Comparison of ENCODE assay signal across 19 cellular contexts in the genomic region with DNA sequence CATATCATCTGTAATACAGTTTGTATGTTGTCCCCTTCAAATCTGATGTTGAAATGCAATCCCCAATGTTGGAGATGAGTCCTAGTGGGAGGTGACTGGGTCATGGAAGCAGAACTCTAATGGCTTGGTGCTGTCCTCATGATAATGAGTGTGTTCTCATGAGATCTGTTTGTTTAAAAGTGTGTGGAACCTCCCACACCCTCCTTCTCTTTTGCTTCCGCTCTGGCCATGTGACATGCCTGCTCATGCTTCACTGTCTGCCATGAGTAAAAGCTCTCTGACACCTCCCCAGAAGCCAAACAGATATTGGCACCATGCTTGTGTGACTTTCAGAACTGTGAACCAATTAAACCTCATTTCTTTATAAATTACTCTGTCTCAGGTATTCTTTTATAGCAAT.
DNase-seq lines count a peak whose midpoint lies in the region; ATAC-seq, FAIRE-seq and TF ChIP-seq lines count a peak whose summit lies in the region.
"Had no signal": no experiment of that assay in that cellular context is flagged by ENCODE, and none has a peak within 500 bp of the region (broad histone marks: within the 10 kb centered on the region; RNA-seq: fewer than 3 reads in every experiment).

No MANE protein-coding gene starts in this region.

- H3K4me2 ChIP-seq in GM12878 (ENCODE audit: control insufficient read depth, insufficient read depth), result no peak overlapping the region

- BruUV-seq in GM12878 (replicated peaks; lab: Mats Ljungman, UMichigan), result no TSS peak

- no peak overlapping the region for H3K4me3 Mint-ChIP-seq in stimulated activated memory B cell treated with anti-CD40 and anti-IgM and Interleukin-4, amounts not matched to agents 10 μg/mL and 1 μg/mL and 100 μg/mL, for 72 hours
- H3K4me3 Mint-ChIP-seq: CD4-positive, alpha-beta memory T cell; H9; IgD-negative memory B cell had no signal

- H3K4me1 ChIP-seq in GM12878 (ENCODE audit: control insufficient read depth, insufficient read depth, low read length), result peaks cover 6% of the 10 kb centered on the region

- H3K36me3 ChIP-seq in GM12878 (ENCODE audit: control insufficient read depth in 2 of 2, insufficient read depth in 2 of 2, low read length in 1 of 2), result no peaks in the 10 kb centered on the region

- H3K27ac Mint-ChIP-seq in stimulated activated memory B cell treated with anti-CD40 and anti-IgM and Interleukin-4, amounts not matched to agents 10 μg/mL and 1 μg/mL and 100 μg/mL, for 72 hours, result peak overlapping the region; percentile 17
- H3K27ac Mint-ChIP-seq: CD4-positive, alpha-beta memory T cell; H9; IgD-negative memory B cell had no signal

- FAIRE-seq in GM12878 (lab: Jason Lieb, UNC), result no peak
- FAIRE-seq: A204.1, H1 had no signal

- WGBS in GM12878 (ENCODE audit: insufficient coverage, insufficient replicate concordance, low lambda C conversion rate, missing lambda C conversion rate), result 89% methylated on average over 1 of the region's 1 CpG

- no peak overlapping the region for H3K27ac ChIP-seq in GM12878 (ENCODE audit: control insufficient read depth, insufficient read depth)
- H3K27ac ChIP-seq: C4-2B had no signal

- no peak overlapping the region for H3K9ac ChIP-seq in GM12878 (ENCODE audit: control insufficient read depth, insufficient read depth, low read length)

- no peaks in the 10 kb centered on the region for H4K20me1 ChIP-seq in GM12878 (ENCODE audit: control insufficient read depth, insufficient read depth)

- intact Hi-C loops in GM12878 (cut with micrococcal nuclease; ENCODE audit: unreplicated experiment), result loop anchor here (5.0 kb wide), 1 partner anchor 67 kb away; no protein-coding TSS in a partner anchor

- no peak for TF ChIP-seq RAD21 in GM12878 (IDR thresholded peaks at IDR 0.05; ENCODE audit: insufficient read depth, low read depth, low read length)

- TF ChIP-seq POLR2A in GM12878 (IDR thresholded peaks at IDR 0.05; ENCODE audit: low read depth, low read length), result no peak

- SMC1A ChIA-PET in GM12878 (lab: Charles Lee; ENCODE audit: uncharacterized antibody, unreplicated experiment), result no interaction called here

- ATAC-seq in GM12878 (peak; percentile 19; the same call in 1 of the 3 replicates), esophagus mucosa (peak; percentile 56)
- no peak for ATAC-seq in stimulated activated memory B cell treated with anti-CD40 and anti-IgM and Interleukin-4, amounts not matched to agents 10 μg/mL and 1 μg/mL and 100 μg/mL, for 72 hours

- peaks cover 8% of the 10 kb centered on the region for H3K36me3 Mint-ChIP-seq in stimulated activated memory B cell treated with anti-CD40 and anti-IgM and Interleukin-4, amounts not matched to agents 10 μg/mL and 1 μg/mL and 100 μg/mL, for 72 hours
- H3K36me3 Mint-ChIP-seq: IgD-negative memory B cell had no signal

- in situ Hi-C loops in GM12878 (cut with MboI), result no loop called here

- CTCF ChIA-PET in GM12878 (lab: Yijun Ruan, JAX), result no interaction called here

- TF ChIP-seq EP300 in GM12878 (IDR thresholded peaks at IDR 0.05; ENCODE audit: borderline replicate concordance in 1 of 2, control insufficient read depth in 1 of 2, low read depth in 2 of 2, low read length in 2 of 2), result no peak

- POLR2A ChIA-PET in GM12878 (lab: Charles Lee), result no interaction called here

- peaks cover 0 to 3% of the 10 kb centered on the region in 2 experiments; a peak in 1 of 4 replicates for H3K27me3 ChIP-seq in GM12878 (replicated peaks in 1 of 2; ENCODE audit: control insufficient read depth in 2 of 2, insufficient read depth in 2 of 2, low read length in 1 of 2)

- DNase-seq in HT1080 (ENCODE audit: low read depth) (peak; percentile 27), GM12878 (ENCODE audit: low read depth, low spot score) (no peak), NCI-H446 (lab: John Stamatoyannopoulos, UW) (no peak), NCI-H2081 (lab: John Stamatoyannopoulos, UW) (no peak), DMS53 (lab: John Stamatoyannopoulos, UW) (no peak)
- DNase-seq in effector CD4-positive, alpha-beta T cell, result no peak
- DNase-seq: ACHN; CD4-positive, alpha-beta memory T cell; DMS153; DMS79 treated with DMSO at 0.1 percent for 48 hours; GF-D8; H9; KG1 had no signal

- peaks cover 9% of the 10 kb centered on the region for H3K9me3 Mint-ChIP-seq in stimulated activated memory B cell treated with anti-CD40 and anti-IgM and Interleukin-4, amounts not matched to agents 10 μg/mL and 1 μg/mL and 100 μg/mL, for 72 hours

- no peaks in the 10 kb centered on the region for H3K27me3 Mint-ChIP-seq in stimulated activated memory B cell treated with anti-CD40 and anti-IgM and Interleukin-4, amounts not matched to agents 10 μg/mL and 1 μg/mL and 100 μg/mL, for 72 hours
- H3K27me3 Mint-ChIP-seq: CD4-positive, alpha-beta memory T cell; IgD-negative memory B cell had no signal

- TF ChIP-seq CTCF in GM12878 (IDR thresholded peaks at IDR 0.05 in 2 of 3, conservative IDR thresholded peaks at IDR 0.05 in 1 of 3; ENCODE audit: control insufficient read depth in 2 of 3, extremely low read depth in 1 of 3, insufficient read depth in 1 of 3, low read depth in 3 of 3, low read length in 3 of 3), result no peak

- no peak overlapping the region for H2AFZ ChIP-seq in GM12878 (ENCODE audit: control insufficient read depth, low read depth, low read length)

- RAD21 ChIA-PET in GM12878 (lab: Charles Lee; ENCODE audit: unreplicated experiment), result no interaction called here

- no peaks in the 10 kb centered on the region; the same call in 1 of the 3 replicates for H3K9me3 ChIP-seq in GM12878 (replicated peaks; ENCODE audit: control insufficient read depth, insufficient read depth, low read length)

- no peak overlapping the region for H3K4me3 ChIP-seq in GM12878

- peaks cover 41% of the 10 kb centered on the region for H3K4me1 Mint-ChIP-seq in stimulated activated memory B cell treated with anti-CD40 and anti-IgM and Interleukin-4, amounts not matched to agents 10 μg/mL and 1 μg/mL and 100 μg/mL, for 72 hours
- H3K4me1 Mint-ChIP-seq: H9 had no signal

- no peaks in the 10 kb centered on the region for H3K79me2 ChIP-seq in GM12878 (ENCODE audit: control insufficient read depth, insufficient read depth, low read length)

TF ChIP-seq in GM12878, 131 proteins besides CTCF, POLR2A, EP300 and RAD21:
- no peak for TF ChIP-seq RFX5 (IDR thresholded peaks at IDR 0.05; ENCODE audit: low read depth, low read length)
- no peak for TF ChIP-seq SRF (IDR thresholded peaks at IDR 0.05; ENCODE audit: low read depth in 2 of 2, low read length in 2 of 2)
- TF ChIP-seq SREBF1 (IDR thresholded peaks at IDR 0.05; ENCODE audit: low read length), result no peak
- TF ChIP-seq RB1 (IDR thresholded peaks at IDR 0.05; ENCODE audit: borderline replicate concordance), result no peak
- peak; percentile 46; the same call in 1 of the 2 replicates for TF ChIP-seq RAD51 (IDR thresholded peaks at IDR 0.05)
- TF ChIP-seq NR2F1 (conservative IDR thresholded peaks at IDR 0.05), result no peak
- TF ChIP-seq CHD1 (IDR thresholded peaks at IDR 0.05; ENCODE audit: low read depth, low read length), result no peak
- TF ChIP-seq ETV6 (conservative IDR thresholded peaks at IDR 0.05 in 1 of 2, IDR thresholded peaks at IDR 0.05 in 1 of 2; ENCODE audit: borderline replicate concordance in 1 of 2, low read depth in 1 of 2), result no peak
TF ChIP-seq in GM12878: peak in this region for 1.
